In genomic region chr10:354901-355617, GRCh38 we compare ENCODE assay signal across 23 cellular contexts.
"Had no signal": no experiment of that assay in that cellular context is flagged by ENCODE, and none has a peak within 500 bp of the region (broad histone marks: within the 10 kb centered on the region; RNA-seq: fewer than 3 reads in every experiment).

No MANE protein-coding gene starts in this region.

- H3K9me3 ChIP-seq: MG63, SK-N-SH had no signal

- H3K4me3 ChIP-seq: cardiac muscle cell, MG63 had no signal

- H3K9ac ChIP-seq: SK-N-SH had no signal

- H3K27ac ChIP-seq: brain microvascular endothelial cell, cardiac muscle cell had no signal

- DNase-seq: activated CD4-positive, alpha-beta T cell treated with anti-CD3 and anti-CD28 coated beads, Interleukin-2, amount 10 ng/mL, durations not matched to agents 24 days and 14 days; activated CD4-positive, alpha-beta T cell treated with anti-CD3 and anti-CD28 coated beads, Interleukin-2, amount 50 U/mL, for 48 hours; activated CD4-positive, CD25-positive, alpha-beta regulatory T cell treated with anti-CD3 and anti-CD28 coated beads, Interleukin-2, amount 50 U/mL, for 72 hours; activated CD8-positive, alpha-beta memory T cell treated with anti-CD3 and anti-CD28 coated beads, Interleukin-2, amount 10 ng/mL, durations not matched to agents 7 days and 5 days; activated gamma-delta T cell treated with Interleukin-2 at 50 U/mL for 16 hours; activated naive CD4-positive, alpha-beta T cell treated with anti-CD3 and anti-CD28 coated beads, Interleukin-2, amount 10 ng/mL, durations not matched to agents 7 days and 5 days; activated naive CD8-positive, alpha-beta T cell treated with anti-CD3 and anti-CD28 coated beads for 36 hours; activated T-cell treated with anti-CD3 and anti-CD28 coated beads, Interleukin-2, amount 50 U/mL, for 24 hours; brain microvascular endothelial cell; MG63; NCI-H1092 treated with DMSO at 0.1 percent for 48 hours; NCI-H1417 treated with DMSO at 0.1 percent for 48 hours; NCI-H1694; NCI-H2029; NCI-H2107; NCI-H2171 treated with DMSO at 0.1 percent for 48 hours; NCI-H226; NCI-H526; NCI-H774; SK-N-SH; SW 1271 had no signal

- H3K27me3 ChIP-seq: brain microvascular endothelial cell, cardiac muscle cell, MG63 had no signal

- H3K4me2 ChIP-seq: SK-N-SH had no signal

- ATAC-seq: activated CD8-positive, alpha-beta memory T cell treated with anti-CD3 and anti-CD28 coated beads, Interleukin-2, amount 10 ng/mL, durations not matched to agents 7 days and 5 days; WTC11 had no signal
